Comparison of ENCODE assay signal across 9 cellular contexts in genomic region chr1:209335090-209335692, GRCh38.
A peak's percentile ranks its signal among the peaks of the same experiment; 100 is the strongest.
DNase-seq lines count a peak whose midpoint lies in the region; ATAC-seq, FAIRE-seq and TF ChIP-seq lines count a peak whose summit lies in the region.
"Had no signal": no experiment of that assay in that cellular context is flagged by ENCODE, and none has a peak within 500 bp of the region (broad histone marks: within the 10 kb centered on the region; RNA-seq: fewer than 3 reads in every experiment).

No MANE protein-coding gene starts in this region.

- no peak overlapping the region for H3K4me2 ChIP-seq in keratinocyte (ENCODE audit: control insufficient read depth, extremely low read depth, insufficient read depth, low read depth, low read length)

- peak; percentile 2 for DNase-seq in stimulated activated CD4-positive, alpha-beta T cell treated with anti-CD3 and anti-CD28 coated beads, Interleukin-1b, Interleukin-23, amount 100 ng/mL, for 48 hours
- no peak for DNase-seq in stimulated activated CD4-positive, alpha-beta T cell treated with anti-CD3 and anti-CD28 coated beads, Interleukin-4, amount 100 ng/mL, for 1 hour
- peak; percentile 28 for DNase-seq in HT1080 (ENCODE audit: low read depth)
- peak; percentile 39 for DNase-seq in WERI-Rb-1
- no peak for DNase-seq in keratinocyte (ENCODE audit: low read depth, low spot score)
- DNase-seq in CD8-positive, alpha-beta memory T cell, result no peak

- H3K27me3 ChIP-seq in WERI-Rb-1 (ENCODE audit: insufficient read depth, low read depth, severe bottlenecking), result peaks cover 37% of the 10 kb centered on the region
- no peaks in the 10 kb centered on the region for H3K27me3 ChIP-seq in keratinocyte (ENCODE audit: control insufficient read depth, extremely low read depth, insufficient read depth, low read length)
- no peaks in the 10 kb centered on the region for H3K27me3 ChIP-seq in CD8-positive, alpha-beta memory T cell (ENCODE audit: insufficient read depth, low read length, poor library complexity, severe bottlenecking)

- H3K27me3 Mint-ChIP-seq in CD8-positive, alpha-beta memory T cell, result peaks cover 5 to 23% of the 10 kb centered on the region in 2 donors

- peaks cover 0 to 3% (median 0%) of the 10 kb centered on the region in 5 donors for H3K9me3 Mint-ChIP-seq in CD8-positive, alpha-beta memory T cell

- H3K9me3 ChIP-seq in WERI-Rb-1 (ENCODE audit: severe bottlenecking), result no peaks in the 10 kb centered on the region
- no peaks in the 10 kb centered on the region for H3K9me3 ChIP-seq in keratinocyte (ENCODE audit: control insufficient read depth, low read depth, low read length)
- no peaks in the 10 kb centered on the region for H3K9me3 ChIP-seq in CD8-positive, alpha-beta memory T cell (ENCODE audit: low read length)

- peak; percentile 88 for FAIRE-seq in keratinocyte (lab: Jason Lieb, UNC)

- H3K9ac ChIP-seq in keratinocyte (ENCODE audit: control insufficient read depth, extremely low read depth, insufficient read depth, low read length), result no peak overlapping the region

- H2AFZ ChIP-seq in keratinocyte (ENCODE audit: control insufficient read depth, low read length), result no peak overlapping the region

- H3K9me1 ChIP-seq in keratinocyte (ENCODE audit: control insufficient read depth, extremely low read depth, insufficient read depth, low read length), result no peaks in the 10 kb centered on the region

- H3K4me1 ChIP-seq in keratinocyte (ENCODE audit: control insufficient read depth, extremely low read depth, insufficient read depth, low read length), result no peaks in the 10 kb centered on the region
- no peaks in the 10 kb centered on the region for H3K4me1 ChIP-seq in CD8-positive, alpha-beta memory T cell (ENCODE audit: insufficient read depth, low read length)

- peak; percentile 94 for ATAC-seq in GM21528 (IDR thresholded peaks at IDR 0.05; ENCODE audit: low FRiP score, unreplicated experiment)
- no peak for ATAC-seq in GM18873 (IDR thresholded peaks at IDR 0.05; ENCODE audit: low FRiP score, unreplicated experiment)

- POLR2A ChIA-PET in CD8-positive, alpha-beta memory T cell (lab: Charles Lee), result no interaction called here

- dilution Hi-C loops in keratinocyte (cut with MboI; ENCODE audit: extremely low pct_ligation_motif_present, low sequenced_read_pairs), result no loop called here

- H3K36me3 Mint-ChIP-seq in CD8-positive, alpha-beta memory T cell, result no peaks in the 10 kb centered on the region
- H3K36me3 Mint-ChIP-seq: IgD-negative memory B cell had no signal

- no peak overlapping the region for H3K27ac Mint-ChIP-seq in CD8-positive, alpha-beta memory T cell
- H3K27ac Mint-ChIP-seq: IgD-negative memory B cell had no signal

- CTCF ChIA-PET in CD8-positive, alpha-beta memory T cell (lab: Charles Lee), result no interaction called here

- H3K4me1 Mint-ChIP-seq in CD8-positive, alpha-beta memory T cell, result no peaks in the 10 kb centered on the region
- H3K4me1 Mint-ChIP-seq: IgD-negative memory B cell had no signal

- no peaks in the 10 kb centered on the region for H3K79me2 ChIP-seq in keratinocyte (ENCODE audit: control insufficient read depth, insufficient read depth, low read length)

- TF ChIP-seq CTCF in WERI-Rb-1 (IDR thresholded peaks at IDR 0.05; ENCODE audit: low read depth, low read length) (peak; percentile 81), keratinocyte (optimal IDR thresholded peaks at IDR 0.05 in 1 of 3, IDR thresholded peaks at IDR 0.05 in 1 of 3, conservative IDR thresholded peaks at IDR 0.05 in 1 of 3; ENCODE audit: extremely low read depth in 1 of 3, insufficient read depth in 2 of 3, low read length in 3 of 3) (peak; percentile 79 to 95 (median 92))

- H3K4me3 Mint-ChIP-seq in CD8-positive, alpha-beta memory T cell, result no peak overlapping the region
- H3K4me3 Mint-ChIP-seq: IgD-negative memory B cell had no signal

- H3K4me3 ChIP-seq in WERI-Rb-1 (ENCODE audit: low read depth, low read length) (no peak overlapping the region), keratinocyte (ENCODE audit: control insufficient read depth in 2 of 3, extremely low read depth in 1 of 3, insufficient read depth in 2 of 3, low read depth in 1 of 3, low read length in 3 of 3) (no peak overlapping the region)
- no peak overlapping the region for H3K4me3 ChIP-seq in CD8-positive, alpha-beta memory T cell (ENCODE audit: low read length)

- H3K36me3 ChIP-seq in WERI-Rb-1 (no peaks in the 10 kb centered on the region), keratinocyte (ENCODE audit: control insufficient read depth in 2 of 2, extremely low read depth in 1 of 2, insufficient read depth in 2 of 2, low read length in 2 of 2) (no peaks in the 10 kb centered on the region)
- no peaks in the 10 kb centered on the region for H3K36me3 ChIP-seq in CD8-positive, alpha-beta memory T cell (ENCODE audit: insufficient read depth, low read length)

- H3K27ac ChIP-seq in WERI-Rb-1 (no peak overlapping the region), keratinocyte (ENCODE audit: control insufficient read depth, insufficient read depth, low read length) (no peak overlapping the region)
- no peak overlapping the region for H3K27ac ChIP-seq in CD8-positive, alpha-beta memory T cell (ENCODE audit: low read depth, low read length)

- H4K20me1 ChIP-seq in keratinocyte (ENCODE audit: control insufficient read depth, extremely low read depth, insufficient read depth, low read length), result no peaks in the 10 kb centered on the region

Comparison
In these comparisons a context has a peak if more than half of its experiments do, and no peak if none do; other contexts are left out.
1. DNase-seq: peak in stimulated activated CD4-positive, alpha-beta T cell treated with anti-CD3 and anti-CD28 coated beads, Interleukin-1b, Interleukin-23, amount 100 ng/mL, for 48 hours (single experiment), HT1080 (single experiment) and WERI-Rb-1 (single experiment); none in stimulated activated CD4-positive, alpha-beta T cell treated with anti-CD3 and anti-CD28 coated beads, Interleukin-4, amount 100 ng/mL, for 1 hour (single experiment), keratinocyte (single experiment) and CD8-positive, alpha-beta memory T cell (0 of 5).